28 cellular contexts compared by ENCODE assay signal in the genomic region with DNA sequence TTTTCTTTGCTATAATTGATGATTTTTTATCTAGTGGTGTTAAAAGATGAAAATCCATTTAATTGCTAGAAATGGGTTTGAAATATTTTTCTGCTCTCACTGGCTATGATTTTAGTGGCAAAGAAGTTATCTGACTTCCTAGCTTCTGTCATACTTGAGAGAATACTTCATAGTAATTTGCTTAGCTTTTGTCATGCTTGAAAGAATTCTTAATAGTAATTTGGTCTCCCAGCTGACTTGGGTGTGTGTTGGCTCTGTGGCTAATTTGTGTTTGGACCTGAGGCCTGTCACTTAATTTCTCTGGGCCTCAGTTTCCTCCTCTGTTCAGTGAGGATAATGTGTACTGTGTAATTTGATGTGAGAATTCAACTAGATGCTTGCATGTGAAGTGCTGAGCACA. TPM values are rescaled to one million over a fixed set of nuclear protein-coding genes. Genes with fewer than 3 reads are reported as not detected.
"Had no signal": no experiment of that assay in that cellular context is flagged by ENCODE, and none has a peak within 500 bp of the region (broad histone marks: within the 10 kb centered on the region; RNA-seq: fewer than 3 reads in every experiment).

No MANE protein-coding gene starts in this region.

- ATAC-seq: left colon; left lung; lower lobe of right lung; mucosa of descending colon; naive thymus-derived CD4-positive, alpha-beta T cell; right lobe of liver; stimulated activated naive CD8-positive, alpha-beta T cell treated with anti-CD3 and anti-CD28 coated beads, Interleukin-15, amount 100 ng/mL, for 72 hours had no signal

- H3K27ac Mint-ChIP-seq: mesothelial cell of epicardium; nephron; stimulated activated naive CD8-positive, alpha-beta T cell treated with anti-CD3 and anti-CD28 coated beads, Interleukin-15, amount 100 ng/mL, for 72 hours had no signal

- H2AFZ ChIP-seq: parathyroid adenoma had no signal

- H3K27me3 ChIP-seq: left lung, neutrophil, right atrium auricular region, right lobe of liver, transverse colon, upper lobe of left lung, vagina had no signal

- H3K9ac ChIP-seq: parathyroid adenoma had no signal

- H3K27me3 Mint-ChIP-seq: naive thymus-derived CD4-positive, alpha-beta T cell; stimulated activated naive CD8-positive, alpha-beta T cell treated with anti-CD3 and anti-CD28 coated beads, Interleukin-15, amount 100 ng/mL, for 72 hours had no signal

- H3K4me3 Mint-ChIP-seq: immature natural killer cell; mesothelial cell of epicardium; naive thymus-derived CD4-positive, alpha-beta T cell; nephron; neural crest cell; stimulated activated naive CD8-positive, alpha-beta T cell treated with anti-CD3 and anti-CD28 coated beads, Interleukin-15, amount 100 ng/mL, for 72 hours had no signal

- H3K4me2 ChIP-seq: smooth muscle cell had no signal

- H3K4me1 Mint-ChIP-seq: mesothelial cell of epicardium, nephron, neural crest cell had no signal

- H3K4me1 ChIP-seq: left lung, parathyroid adenoma, right atrium auricular region, right lobe of liver, transverse colon, vagina had no signal

- DNase-seq: hypothalamus; immature natural killer cell; kidney; left colon; left lung; lower lobe of right lung; mammary epithelial cell; mesendoderm; mucosa of descending colon; naive thymus-derived CD4-positive, alpha-beta T cell; occipital lobe; right lobe of liver; stimulated activated CD4-positive, alpha-beta T cell treated with anti-CD3 and anti-CD28 coated beads, Interleukin-2, amount 100 ng/mL, for 24 hours; stimulated activated CD4-positive, alpha-beta T cell treated with anti-CD3 and anti-CD28 coated beads, Interleukin-4, amount 100 ng/mL, for 1 hour; stimulated activated naive CD4-positive, alpha-beta T cell treated with Interleukin-2 at 50 U/mL for 16 hours; stimulated activated naive CD8-positive, alpha-beta T cell treated with anti-CD3 and anti-CD28 coated beads, Interleukin-15, amount 100 ng/mL, for 72 hours; substantia nigra; transverse colon; upper lobe of left lung had no signal

- H3K79me2 ChIP-seq: parathyroid adenoma had no signal

- H3K4me3 ChIP-seq: left lung, lower lobe of right lung, mucosa of descending colon, right atrium auricular region, right lobe of liver, smooth muscle cell, transverse colon, upper lobe of left lung, vagina had no signal

- H3K27ac ChIP-seq: left lung, lower lobe of right lung, neutrophil, parathyroid adenoma, right atrium auricular region, right lobe of liver, transverse colon, upper lobe of left lung, vagina had no signal

- H3K9me3 ChIP-seq: left lung, lower lobe of right lung, mucosa of descending colon, neutrophil, right atrium auricular region, right lobe of liver, transverse colon, upper lobe of left lung, vagina had no signal

- H3K9me3 Mint-ChIP-seq: immature natural killer cell; mesothelial cell of epicardium; naive thymus-derived CD4-positive, alpha-beta T cell; nephron; neural crest cell; stimulated activated naive CD8-positive, alpha-beta T cell treated with anti-CD3 and anti-CD28 coated beads, Interleukin-15, amount 100 ng/mL, for 72 hours had no signal

RNA-seq across cellular contexts. Expression of a gene that starts 29.1 kb away (rescaled TPM):
- total RNA-seq: mammary epithelial cell, myocyte had no signal
